In the genomic region with DNA sequence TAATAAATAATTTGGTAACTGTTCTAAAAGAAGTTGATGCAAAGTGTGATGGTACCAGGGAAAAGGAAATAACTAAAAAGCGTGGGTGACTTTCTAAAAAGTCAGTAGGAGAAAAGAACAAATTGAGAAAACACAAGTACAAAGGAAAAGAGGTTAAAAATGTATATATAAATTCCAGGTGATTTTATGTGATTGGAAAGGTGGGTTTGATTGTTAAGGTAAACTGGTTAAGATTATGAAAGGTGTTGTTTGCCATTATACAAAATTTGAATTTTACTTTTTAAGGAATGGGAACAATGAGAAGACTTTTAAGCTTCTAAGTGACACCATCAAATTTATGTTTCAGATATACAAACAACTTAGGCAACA, we compare ENCODE assay signal across 7 cellular contexts. TPM values are rescaled to one million over a fixed set of nuclear protein-coding genes. Genes with fewer than 3 reads are reported as not detected.
DNase-seq lines count a peak whose midpoint lies in the region; ATAC-seq and TF ChIP-seq lines count a peak whose summit lies in the region.

No MANE protein-coding gene starts in this region.

- in situ Hi-C loops in KBM-7 (cut with MboI; ENCODE audit: low pct_unique_long_range_greater_than_20kb, low sequenced_read_pairs), result no loop called here

- H3K9me3 ChIP-seq in HEK293 (ENCODE audit: control insufficient read depth, insufficient read depth, low read depth, low read length), result no peaks in the 10 kb centered on the region
- no peaks in the 10 kb centered on the region for H3K9me3 ChIP-seq in ascending aorta
- no peaks in the 10 kb centered on the region for H3K9me3 ChIP-seq in lower lobe of right lung
- H3K9me3 ChIP-seq in thyroid gland, result no peaks in the 10 kb centered on the region

- POLR2A ChIA-PET in HEK293 (lab: Yijun Ruan, JAX), result interaction anchor here (1.5 kb wide), 2 partner anchors 20 to 190 kb away, joined by 4 to 9 read pairs; a partner anchor contains a TSS

- no peaks in the 10 kb centered on the region for H3K27me3 ChIP-seq in ascending aorta
- no peaks in the 10 kb centered on the region for H3K27me3 ChIP-seq in lower lobe of right lung (ENCODE audit: low read depth)
- no peaks in the 10 kb centered on the region for H3K27me3 ChIP-seq in thyroid gland

- H3K4me3 ChIP-seq in HEK293 (ENCODE audit: low read depth, low read length), result no peak overlapping the region
- peak overlapping the region; percentile 81 to 86 for H3K4me3 ChIP-seq in ascending aorta
- peak overlapping the region; percentile 68 for H3K4me3 ChIP-seq in lower lobe of right lung
- peak overlapping the region in 1 of 3 donors; percentile 25 for H3K4me3 ChIP-seq in thyroid gland (replicated peaks in 1 of 3)

- CTCF ChIA-PET in HEK293 (lab: Yijun Ruan, JAX), result interaction anchor here (0.6 to 1.5 kb wide), 5 partner anchors 22 to 1417 kb away, joined by 3 to 5 read pairs (median 3); no protein-coding TSS in a partner anchor

- H3K36me3 ChIP-seq in HEK293 (ENCODE audit: control insufficient read depth in 2 of 2, insufficient read depth in 1 of 2, low read length in 2 of 2) (peaks cover 0 to 20% of the 10 kb centered on the region in 2 experiments; a peak in 1 of 3 replicates), ascending aorta (no peaks in the 10 kb centered on the region), lower lobe of right lung (peaks cover 7% of the 10 kb centered on the region), thyroid gland (no peaks in the 10 kb centered on the region)

- 87 to 95% methylated on average over 1 of the region's 1 CpG for WGBS in thyroid gland, 2 donors

- H3K27ac ChIP-seq in HEK293 (ENCODE audit: extremely low read depth, low read depth, low read length) (no peak overlapping the region), ascending aorta (peak overlapping the region; percentile 72 to 85), lower lobe of right lung (no peak overlapping the region), thyroid gland (peak overlapping the region in 2 of 3 donors; percentile 86 to 93)

- no peak for ATAC-seq in lower lobe of right lung

- TF ChIP-seq CTCF in HEK293 (tag by site-specific recombination; IDR thresholded peaks at IDR 0.05) (no peak), ascending aorta (IDR thresholded peaks at IDR 0.05) (no peak), lower lobe of right lung (IDR thresholded peaks at IDR 0.05) (no peak), thyroid gland (IDR thresholded peaks at IDR 0.05) (no peak)

- TF ChIP-seq POLR2A in thyroid gland (IDR thresholded peaks at IDR 0.05), result no peak

- no peaks in the 10 kb centered on the region for H3K4me1 ChIP-seq in HEK293 (ENCODE audit: control insufficient read depth, insufficient read depth, low read length)
- peaks cover 0 to 12% of the 10 kb centered on the region in 2 donors for H3K4me1 ChIP-seq in ascending aorta
- peaks cover 28% of the 10 kb centered on the region for H3K4me1 ChIP-seq in lower lobe of right lung
- peaks cover 16 to 22% of the 10 kb centered on the region in 2 donors for H3K4me1 ChIP-seq in thyroid gland

- DNase-seq in ascending aorta (ENCODE audit: low spot score in 2 of 2), result no peak
- DNase-seq in lower lobe of right lung, result no peak
- DNase-seq in thyroid gland, result no peak
- DNase-seq in NCI-H82 (lab: John Stamatoyannopoulos, UW), result no peak
- DNase-seq in KBM-7, result no peak
- no peak for DNase-seq in cerebellar cortex (ENCODE audit: low spot score)

- intact Hi-C loops in ascending aorta (cut with DNase I) (loop anchor here (5.0 kb wide), 1 partner anchor 1369 kb away; a partner anchor contains a TSS), lower lobe of right lung (cut with DNase I) (no loop called here), thyroid gland (cut with DNase I) (no loop called here)

TF ChIP-seq in HEK293, 187 proteins besides CTCF, POLR2A, EP300 and RAD21:
- TF ChIP-seq PRDM1 (tag by site-specific recombination; IDR thresholded peaks at IDR 0.05) (peak; percentile 7; the same call in 1 of the 2 replicates), HOXA7 (CRISPR knock-in tag; IDR thresholded peaks at IDR 0.05; ENCODE audit: borderline replicate concordance) (no peak)

RNA-seq across cellular contexts. Expression of a gene that starts 0.9 kb away (rescaled TPM):
- total RNA-seq in ascending aorta (20.1 TPM), lower lobe of right lung (61.4 TPM), thyroid gland (100 to 1,000 TPM; 107 to 129 (median 124) TPM)

RNA-seq across cellular contexts. Expression of a gene that starts 24.1 kb away (rescaled TPM):
- total RNA-seq in ascending aorta (not detected), lower lobe of right lung (3.2 TPM), thyroid gland (10 to 100 TPM in 3 of 4 donors, 1 to 10 TPM in 1; 5.4 to 11.7 (median 11.5) TPM)

RNA-seq across cellular contexts. Expression of a gene that starts 43.1 kb away (rescaled TPM):
- not detected for total RNA-seq in ascending aorta
- total RNA-seq in lower lobe of right lung, result not detected
- not detected for total RNA-seq in thyroid gland

Comparison
In these comparisons a context has a peak if more than half of its experiments do, and no peak if none do; other contexts are left out.
1. H3K27ac ChIP-seq: peak in ascending aorta (2 of 2) and thyroid gland (2 of 3); none in HEK293 (single experiment) and lower lobe of right lung (single experiment).